Comparison of ENCODE assay signal across 8 cellular contexts in genomic region chr9:6008169-6008979, GRCh38. TPM values are rescaled to one million over a fixed set of nuclear protein-coding genes. Genes with fewer than 3 reads are reported as not detected.
DNase-seq lines count a peak whose midpoint lies in the region; ATAC-seq and TF ChIP-seq lines count a peak whose summit lies in the region.

No MANE protein-coding gene starts in this region.

- peak overlapping the region; percentile 87 for H3K9ac ChIP-seq in BLaER1

- no peaks in the 10 kb centered on the region for H3K27me3 Mint-ChIP-seq in activated CD4-positive, alpha-beta T cell treated with anti-CD3 and anti-CD28 coated beads, Interleukin-2, amount 10 ng/mL, durations not matched to agents 7 days and 5 days

- peak overlapping the region; percentile 80 for H3K27ac ChIP-seq in BLaER1
- H3K27ac ChIP-seq in coronary artery = peak overlapping the region; percentile 94 to 97

- H4K20me1 ChIP-seq in BLaER1 = peaks cover 58% of the 10 kb centered on the region

- H3K4me1 ChIP-seq in BLaER1 = peaks cover 52% of the 10 kb centered on the region

- no peak for TF ChIP-seq CTCF in coronary artery (IDR thresholded peaks at IDR 0.05)

- DNase-seq in NCI-H524 treated with DMSO at 0.1 percent for 48 hours (lab: John Stamatoyannopoulos, UW) = peak; percentile 94
- peak; percentile 97 for DNase-seq in activated CD4-positive, alpha-beta T cell treated with anti-CD3 and anti-CD28 coated beads, Interleukin-2, amount 10 ng/mL, durations not matched to agents 7 days and 5 days
- DNase-seq in coronary artery (ENCODE audit: low spot score) = peak; percentile 99
- peak; percentile 99 for DNase-seq in left kidney (ENCODE audit: low read depth, low spot score)
- DNase-seq in stimulated activated CD4-positive, alpha-beta T cell treated with anti-CD3 and anti-CD28 coated beads, Interleukin-1b, Interleukin-23, amount 100 ng/mL, for 48 hours = peak; percentile 95

- no peaks in the 10 kb centered on the region for H3K27me3 ChIP-seq in BLaER1

- peak overlapping the region; percentile 92 for H3K4me3 ChIP-seq in BLaER1
- H3K4me3 ChIP-seq in coronary artery = peak overlapping the region; percentile 76

- peak overlapping the region; percentile 91 for H3K4me2 ChIP-seq in BLaER1

- H3K27ac Mint-ChIP-seq in activated CD4-positive, alpha-beta T cell treated with anti-CD3 and anti-CD28 coated beads, Interleukin-2, amount 10 ng/mL, durations not matched to agents 7 days and 5 days = peak overlapping the region; percentile 91

- H3K9me3 Mint-ChIP-seq in activated CD4-positive, alpha-beta T cell treated with anti-CD3 and anti-CD28 coated beads, Interleukin-2, amount 10 ng/mL, durations not matched to agents 7 days and 5 days = peaks cover 3% of the 10 kb centered on the region

- H3K4me1 Mint-ChIP-seq in activated CD4-positive, alpha-beta T cell treated with anti-CD3 and anti-CD28 coated beads, Interleukin-2, amount 10 ng/mL, durations not matched to agents 7 days and 5 days = peaks cover 70% of the 10 kb centered on the region

- peaks cover 4% of the 10 kb centered on the region; the same call in 1 of the 2 replicates for H3K9me3 ChIP-seq in BLaER1

- POLR2A ChIA-PET in activated CD4-positive, alpha-beta T cell treated with anti-CD3 and anti-CD28 coated beads, Interleukin-2, amount 10 ng/mL, durations not matched to agents 7 days and 5 days (lab: Charles Lee) = no interaction called here

- H3K36me3 Mint-ChIP-seq in activated CD4-positive, alpha-beta T cell treated with anti-CD3 and anti-CD28 coated beads, Interleukin-2, amount 10 ng/mL, durations not matched to agents 7 days and 5 days (ENCODE audit: low read depth) = peaks cover 38% of the 10 kb centered on the region

- H3K4me3 Mint-ChIP-seq in activated CD4-positive, alpha-beta T cell treated with anti-CD3 and anti-CD28 coated beads, Interleukin-2, amount 10 ng/mL, durations not matched to agents 7 days and 5 days = peak overlapping the region; percentile 89

- CTCF ChIA-PET in activated CD4-positive, alpha-beta T cell treated with anti-CD3 and anti-CD28 coated beads, Interleukin-2, amount 10 ng/mL, durations not matched to agents 7 days and 5 days (lab: Charles Lee) = interaction anchor here (0.5 to 1.5 kb wide), 5 partner anchors 14 to 140 kb away, joined by 3 to 4 read pairs (median 3); no protein-coding TSS in a partner anchor

- ATAC-seq in GM19324 (IDR thresholded peaks at IDR 0.05; ENCODE audit: low FRiP score, unreplicated experiment) (peak; percentile 68), HG03460 (IDR thresholded peaks at IDR 0.05; ENCODE audit: unreplicated experiment) (peak; percentile 62)

- H3K36me3 ChIP-seq in BLaER1 = peaks cover 37% of the 10 kb centered on the region

RNA-seq across cellular contexts. Expression of gene RANBP6, which starts 7.0 kb away (rescaled TPM):
- 10 to 100 TPM; 20.0 to 21.8 TPM for total RNA-seq in activated CD4-positive, alpha-beta T cell treated with anti-CD3 and anti-CD28 coated beads, Interleukin-2, amount 10 ng/mL, durations not matched to agents 7 days and 5 days

Comparison
In these comparisons a context has a peak if more than half of its experiments do, and no peak if none do; other contexts are left out.
1. Peak in every context shown above with its lines: DNase-seq, ATAC-seq, H3K4me3 ChIP-seq and H3K27ac ChIP-seq.